1 cellular context compared by ENCODE assay signal in the genomic region with DNA sequence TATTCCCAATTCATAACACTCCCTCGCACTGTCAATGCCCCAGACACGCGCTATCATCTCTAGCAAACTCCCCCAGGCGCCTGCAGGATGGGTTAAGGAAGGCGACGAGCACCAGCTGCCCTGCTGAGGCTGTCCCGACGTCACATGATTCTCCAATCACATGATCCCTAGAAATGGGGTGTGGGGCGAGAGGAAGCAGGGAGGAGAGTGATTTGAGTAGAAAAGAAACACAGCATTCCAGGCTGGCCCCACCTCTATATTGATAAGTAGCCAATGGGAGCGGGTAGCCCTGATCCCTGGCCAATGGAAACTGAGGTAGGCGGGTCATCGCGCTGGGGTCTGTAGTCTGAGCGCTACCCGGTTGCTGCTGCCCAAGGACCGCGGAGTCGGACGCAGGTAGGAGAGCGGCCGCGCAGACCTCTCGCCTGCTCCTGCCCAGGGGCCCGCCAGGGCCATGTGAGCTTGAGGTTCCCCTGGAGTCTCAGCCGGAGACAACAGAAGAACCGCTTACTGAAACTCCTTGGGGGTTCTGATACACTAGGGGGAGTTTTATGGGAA.
A peak's percentile ranks its signal among the peaks of the same experiment; 100 is the strongest.
TF ChIP-seq lines count a peak whose summit lies in the region.

GRN (plus strand) TSS at position 364 of the 558 bp plus-strand sequence. CDS start 3,863 bp downstream, outside the sequence.

TF ChIP-seq in HepG2, 621 proteins besides CTCF, POLR2A, EP300 and RAD21 (continued from another document and continues in another):
- TF ChIP-seq ZNF737 (CRISPR knock-in tag; IDR thresholded peaks at IDR 0.05; ENCODE audit: borderline replicate concordance) (no peak; the same call in none of the 2 replicates), ARID4A (CRISPR knock-in tag; IDR thresholded peaks at IDR 0.05; ENCODE audit: borderline replicate concordance) (peak; percentile 92; the same call in 1 of the 2 replicates), ZNF235 (CRISPR knock-in tag; IDR thresholded peaks at IDR 0.05; ENCODE audit: borderline replicate concordance) (0 out of 2 replicates have a peak, but pooled peaks have one; percentile 55), JUND (CRISPR knock-in tag; IDR thresholded peaks at IDR 0.05) (peak; percentile 40; the same call in 1 of the 2 replicates), ZNF260 (CRISPR knock-in tag; IDR thresholded peaks at IDR 0.05; ENCODE audit: borderline replicate concordance, low read depth) (no peak), ZBTB8A (CRISPR knock-in tag; IDR thresholded peaks at IDR 0.05; ENCODE audit: borderline replicate concordance, low read depth) (no peak), SIN3B (IDR thresholded peaks at IDR 0.05; ENCODE audit: low read length) (peak; percentile 95), ARHGAP35 (CRISPR knock-in tag; IDR thresholded peaks at IDR 0.05; ENCODE audit: borderline replicate concordance) (no peak), ZNF792 (CRISPR knock-in tag; IDR thresholded peaks at IDR 0.05) (peak; percentile 86), ZBTB1 (CRISPR knock-in tag; IDR thresholded peaks at IDR 0.05; ENCODE audit: borderline replicate concordance) (no peak), ZNF883 (CRISPR knock-in tag; IDR thresholded peaks at IDR 0.05; ENCODE audit: not compliant biosample characterization) (no peak), SAFB2 (CRISPR knock-in tag; IDR thresholded peaks at IDR 0.05; ENCODE audit: borderline replicate concordance, low read depth) (peak; percentile 78; the same call in 1 of the 2 replicates), KMT2A (CRISPR knock-in tag; IDR thresholded peaks at IDR 0.05) (peak; percentile 68), GABPB1 (CRISPR knock-in tag; IDR thresholded peaks at IDR 0.05) (peak; percentile 68), MTA3 (CRISPR knock-in tag; IDR thresholded peaks at IDR 0.05) (no peak), TFE3 (CRISPR knock-in tag; IDR thresholded peaks at IDR 0.05) (peak; percentile 98), ZC3H13 (CRISPR knock-in tag; IDR thresholded peaks at IDR 0.05) (no peak; the same call in 1 of the 2 replicates), ZNF354B (CRISPR knock-in tag; IDR thresholded peaks at IDR 0.05) (no peak), HDAC1 (CRISPR knock-in tag; IDR thresholded peaks at IDR 0.05) (peak; percentile 97), ZSCAN20 (CRISPR knock-in tag; IDR thresholded peaks at IDR 0.05; ENCODE audit: borderline replicate concordance) (no peak), TAF15 (IDR thresholded peaks at IDR 0.05; ENCODE audit: low read depth, low read length, poor library complexity, severe bottlenecking) (no peak), ISL2 (CRISPR knock-in tag; IDR thresholded peaks at IDR 0.05) (peak; percentile 18; the same call in 1 of the 2 replicates), NRL (CRISPR knock-in tag; IDR thresholded peaks at IDR 0.05; ENCODE audit: borderline replicate concordance) (no peak), DNMT3B (CRISPR knock-in tag; conservative IDR thresholded peaks at IDR 0.05) (no peak), ZNF646 (CRISPR knock-in tag; IDR thresholded peaks at IDR 0.05) (no peak), KLF13 (CRISPR knock-in tag; IDR thresholded peaks at IDR 0.05) (no peak), WIZ (CRISPR knock-in tag; IDR thresholded peaks at IDR 0.05) (peak; percentile 14; the same call in 1 of the 2 replicates), ZNF570 (CRISPR knock-in tag; IDR thresholded peaks at IDR 0.05; ENCODE audit: borderline replicate concordance) (no peak), TAF1 (CRISPR knock-in tag; IDR thresholded peaks at IDR 0.05) (peak; percentile 98), SP1 (IDR thresholded peaks at IDR 0.05) (no peak), SP1 (CRISPR knock-in tag; IDR thresholded peaks at IDR 0.05) (peak; percentile 83), KLF12 (CRISPR knock-in tag; IDR thresholded peaks at IDR 0.05; ENCODE audit: borderline replicate concordance) (peak; percentile 2; the same call in 1 of the 2 replicates), REPIN1 (CRISPR knock-in tag; IDR thresholded peaks at IDR 0.05; ENCODE audit: borderline replicate concordance, low read depth) (0 out of 2 replicates have a peak, but pooled peaks have one; percentile 21)
- TF ChIP-seq, protein P1, sequence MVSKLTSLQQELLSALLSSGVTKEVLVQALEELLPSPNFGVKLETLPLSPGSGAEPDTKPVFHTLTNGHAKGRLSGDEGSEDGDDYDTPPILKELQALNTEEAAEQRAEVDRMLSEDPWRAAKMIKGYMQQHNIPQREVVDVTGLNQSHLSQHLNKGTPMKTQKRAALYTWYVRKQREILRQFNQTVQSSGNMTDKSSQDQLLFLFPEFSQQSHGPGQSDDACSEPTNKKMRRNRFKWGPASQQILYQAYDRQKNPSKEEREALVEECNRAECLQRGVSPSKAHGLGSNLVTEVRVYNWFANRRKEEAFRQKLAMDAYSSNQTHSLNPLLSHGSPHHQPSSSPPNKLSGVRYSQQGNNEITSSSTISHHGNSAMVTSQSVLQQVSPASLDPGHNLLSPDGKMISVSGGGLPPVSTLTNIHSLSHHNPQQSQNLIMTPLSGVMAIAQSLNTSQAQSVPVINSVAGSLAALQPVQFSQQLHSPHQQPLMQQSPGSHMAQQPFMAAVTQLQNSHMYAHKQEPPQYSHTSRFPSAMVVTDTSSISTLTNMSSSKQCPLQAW (CRISPR knock-in tag; IDR thresholded peaks at IDR 0.05), result peak; percentile 66; the same call in 1 of the 2 replicates
- TF ChIP-seq, protein P2, sequence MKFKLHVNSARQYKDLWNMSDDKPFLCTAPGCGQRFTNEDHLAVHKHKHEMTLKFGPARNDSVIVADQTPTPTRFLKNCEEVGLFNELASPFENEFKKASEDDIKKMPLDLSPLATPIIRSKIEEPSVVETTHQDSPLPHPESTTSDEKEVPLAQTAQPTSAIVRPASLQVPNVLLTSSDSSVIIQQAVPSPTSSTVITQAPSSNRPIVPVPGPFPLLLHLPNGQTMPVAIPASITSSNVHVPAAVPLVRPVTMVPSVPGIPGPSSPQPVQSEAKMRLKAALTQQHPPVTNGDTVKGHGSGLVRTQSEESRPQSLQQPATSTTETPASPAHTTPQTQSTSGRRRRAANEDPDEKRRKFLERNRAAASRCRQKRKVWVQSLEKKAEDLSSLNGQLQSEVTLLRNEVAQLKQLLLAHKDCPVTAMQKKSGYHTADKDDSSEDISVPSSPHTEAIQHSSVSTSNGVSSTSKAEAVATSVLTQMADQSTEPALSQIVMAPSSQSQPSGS (CRISPR knock-in tag; IDR thresholded peaks at IDR 0.05), result peak; percentile 80; the same call in 1 of the 2 replicates
- TF ChIP-seq, protein P3, sequence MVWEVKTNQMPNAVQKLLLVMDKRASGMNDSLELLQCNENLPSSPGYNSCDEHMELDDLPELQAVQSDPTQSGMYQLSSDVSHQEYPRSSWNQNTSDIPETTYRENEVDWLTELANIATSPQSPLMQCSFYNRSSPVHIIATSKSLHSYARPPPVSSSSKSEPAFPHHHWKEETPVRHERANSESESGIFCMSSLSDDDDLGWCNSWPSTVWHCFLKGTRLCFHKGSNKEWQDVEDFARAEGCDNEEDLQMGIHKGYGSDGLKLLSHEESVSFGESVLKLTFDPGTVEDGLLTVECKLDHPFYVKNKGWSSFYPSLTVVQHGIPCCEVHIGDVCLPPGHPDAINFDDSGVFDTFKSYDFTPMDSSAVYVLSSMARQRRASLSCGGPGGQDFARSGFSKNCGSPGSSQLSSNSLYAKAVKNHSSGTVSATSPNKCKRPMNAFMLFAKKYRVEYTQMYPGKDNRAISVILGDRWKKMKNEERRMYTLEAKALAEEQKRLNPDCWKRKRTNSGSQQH (CRISPR knock-in tag; IDR thresholded peaks at IDR 0.05; ENCODE audit: low read depth), result peak; percentile 69; the same call in 1 of the 2 replicates
- TF ChIP-seq, protein P4, sequence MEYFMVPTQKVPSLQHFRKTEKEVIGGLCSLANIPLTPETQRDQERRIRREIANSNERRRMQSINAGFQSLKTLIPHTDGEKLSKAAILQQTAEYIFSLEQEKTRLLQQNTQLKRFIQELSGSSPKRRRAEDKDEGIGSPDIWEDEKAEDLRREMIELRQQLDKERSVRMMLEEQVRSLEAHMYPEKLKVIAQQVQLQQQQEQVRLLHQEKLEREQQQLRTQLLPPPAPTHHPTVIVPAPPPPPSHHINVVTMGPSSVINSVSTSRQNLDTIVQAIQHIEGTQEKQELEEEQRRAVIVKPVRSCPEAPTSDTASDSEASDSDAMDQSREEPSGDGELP (IDR thresholded peaks at IDR 0.05; ENCODE audit: borderline replicate concordance, low read depth), result peak; percentile 92
- TF ChIP-seq, protein P5, sequence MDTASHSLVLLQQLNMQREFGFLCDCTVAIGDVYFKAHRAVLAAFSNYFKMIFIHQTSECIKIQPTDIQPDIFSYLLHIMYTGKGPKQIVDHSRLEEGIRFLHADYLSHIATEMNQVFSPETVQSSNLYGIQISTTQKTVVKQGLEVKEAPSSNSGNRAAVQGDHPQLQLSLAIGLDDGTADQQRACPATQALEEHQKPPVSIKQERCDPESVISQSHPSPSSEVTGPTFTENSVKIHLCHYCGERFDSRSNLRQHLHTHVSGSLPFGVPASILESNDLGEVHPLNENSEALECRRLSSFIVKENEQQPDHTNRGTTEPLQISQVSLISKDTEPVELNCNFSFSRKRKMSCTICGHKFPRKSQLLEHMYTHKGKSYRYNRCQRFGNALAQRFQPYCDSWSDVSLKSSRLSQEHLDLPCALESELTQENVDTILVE (CRISPR knock-in tag; IDR thresholded peaks at IDR 0.05), result peak; percentile 88
